21 cellular contexts compared by ENCODE assay signal in genomic region chr6:95489185-95489863, GRCh38.
A peak's percentile ranks its signal among the peaks of the same experiment; 100 is the strongest.
DNase-seq lines count a peak whose midpoint lies in the region; ATAC-seq lines count a peak whose summit lies in the region.
"Had no signal": no experiment of that assay in that cellular context is flagged by ENCODE, and none has a peak within 500 bp of the region (broad histone marks: within the 10 kb centered on the region; RNA-seq: fewer than 3 reads in every experiment).

No MANE protein-coding gene starts in this region.

- H3K9me3 ChIP-seq in effector memory CD4-positive, alpha-beta T cell (ENCODE audit: control insufficient read depth, low read length): no peaks in the 10 kb centered on the region
- H3K9me3 ChIP-seq: BLaER1 treated with 17β-estradiol and CSF1 and Interleukin-3, amounts not matched to agents 10 nM and 100 nM had no signal

- H3K4me3 ChIP-seq in effector memory CD4-positive, alpha-beta T cell (ENCODE audit: insufficient read depth, low read depth, low read length, poor library complexity, severe bottlenecking): no peak overlapping the region
- H3K4me3 ChIP-seq: BLaER1 treated with 17β-estradiol and CSF1 and Interleukin-3, amounts not matched to agents 10 nM and 100 nM had no signal

- no peaks in the 10 kb centered on the region for H3K36me3 Mint-ChIP-seq in stimulated activated memory B cell treated with anti-CD40 and anti-IgM and Interleukin-4, amounts not matched to agents 10 μg/mL and 1 μg/mL and 100 μg/mL, for 72 hours
- no peaks in the 10 kb centered on the region for H3K36me3 Mint-ChIP-seq in activated naive CD8-positive, alpha-beta T cell treated with anti-CD3 and anti-CD28 coated beads for 36 hours

- ATAC-seq in GM21717 (IDR thresholded peaks at IDR 0.05; ENCODE audit: unreplicated experiment): peak; percentile 46
- ATAC-seq in stimulated activated memory B cell treated with anti-CD40 and anti-IgM and Interleukin-4, amounts not matched to agents 10 μg/mL and 1 μg/mL and 100 μg/mL, for 72 hours: no peak
- ATAC-seq in HG03139 (IDR thresholded peaks at IDR 0.05; ENCODE audit: unreplicated experiment): no peak
- ATAC-seq: Right ventricle myocardium inferior had no signal

- peak; percentile 26 for DNase-seq in DMS53 (lab: John Stamatoyannopoulos, UW)
- no peak for DNase-seq in DMS53 treated with DMSO at 0.1 percent for 48 hours (lab: John Stamatoyannopoulos, UW; ENCODE audit: unreplicated experiment)
- DNase-seq in effector memory CD4-positive, alpha-beta T cell: no peak
- DNase-seq in activated naive CD8-positive, alpha-beta T cell treated with anti-CD3 and anti-CD28 coated beads for 36 hours: no peak
- no peak for DNase-seq in stimulated activated CD4-positive, alpha-beta T cell treated with anti-CD3 and anti-CD28 coated beads, Interleukin-12 subunit alpha, Interleukin-12 subunit beta, amount 100 ng/mL, for 4 hours
- DNase-seq: ACHN, DMS79, HCEC 1CT, IMR-90, NCI-H1417, NCI-H1694 treated with DMSO at 0.1 percent for 48 hours, NCI-H446, NCI-H526 treated with DMSO at 0.1 percent for 48 hours, OCI-M1 had no signal

- H3K4me3 Mint-ChIP-seq in stimulated activated memory B cell treated with anti-CD40 and anti-IgM and Interleukin-4, amounts not matched to agents 10 μg/mL and 1 μg/mL and 100 μg/mL, for 72 hours: peak overlapping the region; percentile 2
- no peak overlapping the region for H3K4me3 Mint-ChIP-seq in activated naive CD8-positive, alpha-beta T cell treated with anti-CD3 and anti-CD28 coated beads for 36 hours

- no peak overlapping the region for H3K27ac Mint-ChIP-seq in stimulated activated memory B cell treated with anti-CD40 and anti-IgM and Interleukin-4, amounts not matched to agents 10 μg/mL and 1 μg/mL and 100 μg/mL, for 72 hours
- H3K27ac Mint-ChIP-seq in activated naive CD8-positive, alpha-beta T cell treated with anti-CD3 and anti-CD28 coated beads for 36 hours: no peak overlapping the region

- H3K27me3 ChIP-seq in effector memory CD4-positive, alpha-beta T cell (replicated peaks; ENCODE audit: control insufficient read depth, insufficient read depth, low read length, poor library complexity, severe bottlenecking): no peaks in the 10 kb centered on the region
- H3K27me3 ChIP-seq: BLaER1 treated with 17β-estradiol and CSF1 and Interleukin-3, amounts not matched to agents 10 nM and 100 nM had no signal

- H3K27me3 Mint-ChIP-seq in stimulated activated memory B cell treated with anti-CD40 and anti-IgM and Interleukin-4, amounts not matched to agents 10 μg/mL and 1 μg/mL and 100 μg/mL, for 72 hours: no peaks in the 10 kb centered on the region
- no peaks in the 10 kb centered on the region for H3K27me3 Mint-ChIP-seq in activated naive CD8-positive, alpha-beta T cell treated with anti-CD3 and anti-CD28 coated beads for 36 hours

- H3K4me1 ChIP-seq in effector memory CD4-positive, alpha-beta T cell (ENCODE audit: control insufficient read depth, insufficient read depth, low read length, poor library complexity, severe bottlenecking): no peaks in the 10 kb centered on the region
- H3K4me1 ChIP-seq: BLaER1 treated with 17β-estradiol and CSF1 and Interleukin-3, amounts not matched to agents 10 nM and 100 nM had no signal

- no peaks in the 10 kb centered on the region for H3K9me3 Mint-ChIP-seq in stimulated activated memory B cell treated with anti-CD40 and anti-IgM and Interleukin-4, amounts not matched to agents 10 μg/mL and 1 μg/mL and 100 μg/mL, for 72 hours
- no peaks in the 10 kb centered on the region for H3K9me3 Mint-ChIP-seq in activated naive CD8-positive, alpha-beta T cell treated with anti-CD3 and anti-CD28 coated beads for 36 hours

- peaks cover 7% of the 10 kb centered on the region for H3K4me1 Mint-ChIP-seq in stimulated activated memory B cell treated with anti-CD40 and anti-IgM and Interleukin-4, amounts not matched to agents 10 μg/mL and 1 μg/mL and 100 μg/mL, for 72 hours
- peaks cover 9% of the 10 kb centered on the region for H3K4me1 Mint-ChIP-seq in activated naive CD8-positive, alpha-beta T cell treated with anti-CD3 and anti-CD28 coated beads for 36 hours

- peak overlapping the region; percentile 14 for H3K27ac ChIP-seq in effector memory CD4-positive, alpha-beta T cell (ENCODE audit: insufficient read depth, low read length, poor library complexity, severe bottlenecking)
- H3K27ac ChIP-seq: 22Rv1; BLaER1 treated with 17β-estradiol and CSF1 and Interleukin-3, amounts not matched to agents 10 nM and 100 nM; KMS-11 had no signal

- H3K36me3 ChIP-seq in effector memory CD4-positive, alpha-beta T cell (ENCODE audit: control insufficient read depth, insufficient read depth, low read length): no peaks in the 10 kb centered on the region
- H3K36me3 ChIP-seq: BLaER1 treated with 17β-estradiol and CSF1 and Interleukin-3, amounts not matched to agents 10 nM and 100 nM had no signal
